In the genomic region with DNA sequence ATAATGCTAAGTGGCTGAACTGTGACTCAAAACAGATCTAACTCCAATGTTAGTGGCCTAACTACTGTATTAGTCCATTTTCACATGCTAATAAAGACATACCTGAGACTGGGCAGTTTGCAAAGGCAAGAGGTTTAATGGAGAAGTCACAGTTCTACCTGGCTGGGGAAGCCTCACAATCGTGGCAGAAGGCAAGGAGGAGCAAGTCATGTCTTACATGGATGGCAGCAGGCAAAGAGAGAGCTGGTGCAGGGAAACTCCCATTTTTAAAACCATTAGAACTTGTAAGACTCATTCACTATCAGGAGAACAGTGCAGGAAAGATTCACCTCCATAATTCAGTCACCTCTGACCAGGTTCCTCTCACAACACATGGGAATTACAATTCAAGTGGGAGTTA, we compare ENCODE assay signal across 2 cellular contexts.
TF ChIP-seq lines count a peak whose summit lies in the region.

No MANE protein-coding gene starts in this region.

TF ChIP-seq in HepG2, 621 proteins besides CTCF, POLR2A, EP300 and RAD21:
- TF ChIP-seq SKI (IDR thresholded peaks at IDR 0.05; ENCODE audit: partially characterized antibody) (no peak), ZSCAN9 (CRISPR knock-in tag; IDR thresholded peaks at IDR 0.05; ENCODE audit: borderline replicate concordance) (no peak), AHR (CRISPR knock-in tag; IDR thresholded peaks at IDR 0.05) (no peak), ZBTB40 (IDR thresholded peaks at IDR 0.05) (no peak), ZBTB40 (CRISPR knock-in tag; IDR thresholded peaks at IDR 0.05) (no peak), ZNF431 (CRISPR knock-in tag; IDR thresholded peaks at IDR 0.05; ENCODE audit: borderline replicate concordance, low read depth) (peak; percentile 46; the same call in 1 of the 2 replicates), TARDBP (CRISPR knock-in tag; IDR thresholded peaks at IDR 0.05) (no peak)
TF ChIP-seq in HepG2: peak in this region for 1.

TF ChIP-seq in K562, 482 proteins besides CTCF, POLR2A, EP300 and RAD21:
- TF ChIP-seq, protein P1, sequence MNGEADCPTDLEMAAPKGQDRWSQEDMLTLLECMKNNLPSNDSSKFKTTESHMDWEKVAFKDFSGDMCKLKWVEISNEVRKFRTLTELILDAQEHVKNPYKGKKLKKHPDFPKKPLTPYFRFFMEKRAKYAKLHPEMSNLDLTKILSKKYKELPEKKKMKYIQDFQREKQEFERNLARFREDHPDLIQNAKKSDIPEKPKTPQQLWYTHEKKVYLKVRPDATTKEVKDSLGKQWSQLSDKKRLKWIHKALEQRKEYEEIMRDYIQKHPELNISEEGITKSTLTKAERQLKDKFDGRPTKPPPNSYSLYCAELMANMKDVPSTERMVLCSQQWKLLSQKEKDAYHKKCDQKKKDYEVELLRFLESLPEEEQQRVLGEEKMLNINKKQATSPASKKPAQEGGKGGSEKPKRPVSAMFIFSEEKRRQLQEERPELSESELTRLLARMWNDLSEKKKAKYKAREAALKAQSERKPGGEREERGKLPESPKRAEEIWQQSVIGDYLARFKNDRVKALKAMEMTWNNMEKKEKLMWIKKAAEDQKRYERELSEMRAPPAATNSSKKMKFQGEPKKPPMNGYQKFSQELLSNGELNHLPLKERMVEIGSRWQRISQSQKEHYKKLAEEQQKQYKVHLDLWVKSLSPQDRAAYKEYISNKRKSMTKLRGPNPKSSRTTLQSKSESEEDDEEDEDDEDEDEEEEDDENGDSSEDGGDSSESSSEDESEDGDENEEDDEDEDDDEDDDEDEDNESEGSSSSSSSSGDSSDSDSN (IDR thresholded peaks at IDR 0.05; ENCODE audit: borderline replicate concordance in 1 of 2, low read depth in 2 of 2, low read length in 2 of 2) = no peak
- peak; percentile 99 for TF ChIP-seq ZNF431 (CRISPR knock-in tag; IDR thresholded peaks at IDR 0.05)
